In the genomic region with DNA sequence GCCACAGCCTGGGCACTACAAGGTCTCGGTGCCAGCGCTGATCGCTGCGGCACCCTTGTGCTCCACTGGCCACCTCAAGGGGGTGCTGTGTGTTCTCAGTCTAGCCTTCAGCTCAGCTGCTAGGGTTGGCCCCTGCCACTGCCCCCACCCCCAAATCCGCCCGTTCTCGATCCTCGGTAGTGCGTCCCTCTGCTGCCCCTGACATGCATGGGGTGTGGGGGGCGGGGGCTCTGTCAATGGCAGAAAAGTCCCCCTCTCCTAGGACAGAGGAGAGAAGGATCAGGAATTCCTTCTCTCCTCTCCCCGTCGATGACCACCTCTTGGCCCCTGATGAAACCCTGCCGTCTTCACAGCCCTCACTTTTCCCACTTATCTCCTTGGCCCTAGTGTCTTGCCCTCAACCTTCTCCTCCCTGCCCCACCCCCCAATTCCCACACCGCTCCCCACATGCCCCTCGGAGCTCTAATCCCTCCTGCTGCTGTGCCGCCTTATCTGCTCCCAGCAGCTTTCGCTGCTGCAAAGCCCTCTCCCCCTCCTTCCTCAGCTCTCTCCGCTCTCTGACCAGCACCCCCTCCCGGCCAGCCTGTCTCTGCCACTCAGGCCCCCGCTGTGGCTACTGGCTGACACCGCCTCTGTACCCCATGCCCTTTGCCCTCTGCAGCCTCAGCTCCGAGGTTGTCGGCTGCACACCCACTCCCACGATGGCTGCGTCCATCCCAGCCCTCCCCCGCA, we compare ENCODE assay signal across 8 cellular contexts. TPM values are rescaled to one million over a fixed set of nuclear protein-coding genes. Genes with fewer than 3 reads are reported as not detected.
A peak's percentile ranks its signal among the peaks of the same experiment; 100 is the strongest.
DNase-seq lines count a peak whose midpoint lies in the region; ATAC-seq and TF ChIP-seq lines count a peak whose summit lies in the region.

No MANE protein-coding gene starts in this region.

- H3K27ac Mint-ChIP-seq in activated naive CD8-positive, alpha-beta T cell treated with anti-CD3 and anti-CD28 coated beads, Interleukin-2, amount 50 U/mL, for 24 hours, result no peak overlapping the region

- H3K27ac ChIP-seq in HUES48 (ENCODE audit: low read depth, low read length), result no peak overlapping the region
- no peak overlapping the region for H3K27ac ChIP-seq in heart right ventricle
- no peak overlapping the region for H3K27ac ChIP-seq in psoas muscle

- peaks cover 43% of the 10 kb centered on the region for H3K27me3 Mint-ChIP-seq in activated naive CD8-positive, alpha-beta T cell treated with anti-CD3 and anti-CD28 coated beads, Interleukin-2, amount 50 U/mL, for 24 hours

- H3K36me3 ChIP-seq in HUES48 (ENCODE audit: control insufficient read depth, insufficient read depth, low read length), result peaks cover 3% of the 10 kb centered on the region; the same call in 1 of the 2 replicates
- H3K36me3 ChIP-seq in heart right ventricle, result peaks cover 0 to 26% (median 16%) of the 10 kb centered on the region in 9 donors
- H3K36me3 ChIP-seq in psoas muscle (ENCODE audit: insufficient read depth in 1 of 2, low read depth in 1 of 2), result peaks cover 0 to 12% of the 10 kb centered on the region in 2 donors

- peak in 10 of 14 donors; percentile 19 to 60 (median 38) for DNase-seq in C1 segment of cervical spinal cord (lab: John Stamatoyannopoulos, UW)
- peak; percentile 63 for DNase-seq in SK-MEL-5 (ENCODE audit: low read depth, low spot score)
- DNase-seq in activated naive CD8-positive, alpha-beta T cell treated with anti-CD3 and anti-CD28 coated beads, Interleukin-2, amount 50 U/mL, for 24 hours, result peak; percentile 61
- DNase-seq in heart right ventricle, result peak; percentile 45 to 49
- DNase-seq in psoas muscle, result peak; percentile 59 to 75
- no peak for DNase-seq in T1000 (lab: John Stamatoyannopoulos, UW)

- H3K27me3 ChIP-seq in HUES48 (ENCODE audit: control insufficient read depth, insufficient read depth, low read length) (peaks cover 38% of the 10 kb centered on the region), heart right ventricle (peaks cover 0 to 63% (median 48%) of the 10 kb centered on the region in 7 donors), psoas muscle (ENCODE audit: insufficient read depth in 3 of 3, low read length in 2 of 3) (peaks cover 0 to 45% (median 23%) of the 10 kb centered on the region in 3 donors)

- H3K4me3 Mint-ChIP-seq in activated naive CD8-positive, alpha-beta T cell treated with anti-CD3 and anti-CD28 coated beads, Interleukin-2, amount 50 U/mL, for 24 hours, result peak overlapping the region; percentile 22

- intact Hi-C loops in heart right ventricle (cut with DNase I) (no loop called here), psoas muscle (cut with DNase I) (no loop called here)

- ATAC-seq in GM19324 (IDR thresholded peaks at IDR 0.05; ENCODE audit: low FRiP score, unreplicated experiment) (peak; percentile 44), heart right ventricle (peak; percentile 57 to 87 (median 74)), psoas muscle (peak; percentile 65 to 83 (median 75))
- peak; percentile 79 for ATAC-seq in activated naive CD8-positive, alpha-beta T cell treated with anti-CD3 and anti-CD28 coated beads, Interleukin-2, amount 50 U/mL, for 24 hours

- no peaks in the 10 kb centered on the region for H3K9me3 Mint-ChIP-seq in activated naive CD8-positive, alpha-beta T cell treated with anti-CD3 and anti-CD28 coated beads, Interleukin-2, amount 50 U/mL, for 24 hours

- H3K4me3 ChIP-seq in HUES48 (ENCODE audit: low read depth, low read length) (peak overlapping the region; percentile 60), heart right ventricle (peak overlapping the region in 7 of 10 donors; percentile 14 to 42 (median 32)), psoas muscle (peak overlapping the region; percentile 28)

- peaks cover 57% of the 10 kb centered on the region for H3K4me1 ChIP-seq in HUES48 (ENCODE audit: control insufficient read depth, insufficient read depth, low read length)
- H3K4me1 ChIP-seq in heart right ventricle, result peaks cover 5 to 58% (median 30%) of the 10 kb centered on the region in 9 donors
- peaks cover 7% of the 10 kb centered on the region for H3K4me1 ChIP-seq in psoas muscle

- peaks cover 19% of the 10 kb centered on the region for H3K4me1 Mint-ChIP-seq in activated naive CD8-positive, alpha-beta T cell treated with anti-CD3 and anti-CD28 coated beads, Interleukin-2, amount 50 U/mL, for 24 hours

- 1 to 2% methylated on average over 26 of the region's 26 CpGs for WGBS in heart right ventricle, 2 donors
- WGBS in psoas muscle, 3 donors, result 4 to 5% (median 5%) methylated on average over 26 of the region's 26 CpGs

- peak; percentile 28 to 73 (median 64) for TF ChIP-seq CTCF in heart right ventricle (IDR thresholded peaks at IDR 0.05)
- peak; percentile 60 for TF ChIP-seq CTCF in psoas muscle (IDR thresholded peaks at IDR 0.05)

- H3K9me3 ChIP-seq in HUES48 (ENCODE audit: control insufficient read depth, insufficient read depth, low read length) (no peaks in the 10 kb centered on the region), heart right ventricle (no peaks in the 10 kb centered on the region), psoas muscle (no peaks in the 10 kb centered on the region)

- in situ Hi-C loops in SK-MEL-5 (cut with HindIII; ENCODE audit: low pct_unique_long_range_greater_than_20kb, low sequenced_read_pairs), result no loop called here

- no peak overlapping the region for H3K9ac ChIP-seq in HUES48 (ENCODE audit: low read depth, low read length)

- peaks cover 5% of the 10 kb centered on the region for H3K36me3 Mint-ChIP-seq in activated naive CD8-positive, alpha-beta T cell treated with anti-CD3 and anti-CD28 coated beads, Interleukin-2, amount 50 U/mL, for 24 hours (ENCODE audit: low read depth)

RNA-seq across cellular contexts. Expression of gene ASIC4, which starts 4.3 kb away (rescaled TPM):
- not detected in 2 replicates for total RNA-seq in SK-MEL-5 (2014; rRNA removed; shearing (Covaris generic))
- polyA plus RNA-seq in SK-MEL-5 (2015; cell fraction: cytosol; rRNA removed), result not detected in 2 replicates
- polyA plus RNA-seq in SK-MEL-5 (2015; cell fraction: nucleus; rRNA removed), result 0.95 and 6.4 TPM in 2 replicates
- total RNA-seq in heart right ventricle (under 1 TPM in 5 of 10 donors, not detected in 5; 0.15 to 0.43 (median 0.20) TPM), psoas muscle (under 1 TPM in 2 of 4 donors, not detected in 2; 0.30 to 0.34 TPM)
- polyA plus RNA-seq in heart right ventricle (not detected), psoas muscle (under 1 TPM in 2 of 3 donors, not detected in 1; 0.03 to 0.23 TPM)

RNA-seq across cellular contexts. Expression of gene GMPPA, which starts 11.3 kb away (rescaled TPM):
- 60.6 and 64.8 TPM in 2 replicates for total RNA-seq in SK-MEL-5 (2014; rRNA removed; shearing (Covaris generic))
- polyA plus RNA-seq in SK-MEL-5 (2015; cell fraction: cytosol; rRNA removed), result 39.8 and 49.3 TPM in 2 replicates
- 163 and 220 TPM in 2 replicates for polyA plus RNA-seq in SK-MEL-5 (2015; cell fraction: nucleus; rRNA removed)
- total RNA-seq in heart right ventricle, result 10 to 100 TPM; 15.8 to 29.4 (median 21.0) TPM
- polyA plus RNA-seq in heart right ventricle, result 10 to 100 TPM; 28.2 to 48.6 TPM
- total RNA-seq in psoas muscle, result 10 to 100 TPM; 14.4 to 23.4 (median 18.2) TPM
- polyA plus RNA-seq in psoas muscle, result 10 to 100 TPM; 20.0 to 33.8 (median 26.9) TPM

RNA-seq across cellular contexts. Expression of gene CHPF, which starts 33.7 kb away (rescaled TPM):
- 93.9 and 111 TPM in 2 replicates for total RNA-seq in SK-MEL-5 (2014; rRNA removed; shearing (Covaris generic))
- polyA plus RNA-seq in SK-MEL-5 (2015; cell fraction: cytosol; rRNA removed), result 319 and 330 TPM in 2 replicates
- 28.6 and 45.7 TPM in 2 replicates for polyA plus RNA-seq in SK-MEL-5 (2015; cell fraction: nucleus; rRNA removed)
- total RNA-seq in heart right ventricle (100 to 1,000 TPM in 4 of 10 donors, 10 to 100 TPM in 6; 66.5 to 166 (median 95.9) TPM), psoas muscle (10 to 100 TPM; 11.9 to 14.2 (median 13.1) TPM)
- polyA plus RNA-seq in heart right ventricle (100 to 1,000 TPM in 1 of 2 donors, 10 to 100 TPM in 1; 76.9 to 221 TPM), psoas muscle (10 to 100 TPM in 1 of 3 donors, 1 to 10 TPM in 2; 8.4 to 13.0 (median 9.0) TPM)

RNA-seq across cellular contexts. Expression of gene TMEM198, which starts 33.9 kb away (rescaled TPM):
- 2.1 TPM in 2 replicates for total RNA-seq in SK-MEL-5 (2014; rRNA removed; shearing (Covaris generic))
- 3.1 and 4.7 TPM in 2 replicates for polyA plus RNA-seq in SK-MEL-5 (2015; cell fraction: cytosol; rRNA removed)
- polyA plus RNA-seq in SK-MEL-5 (2015; cell fraction: nucleus; rRNA removed), result 9.8 and 10.0 TPM in 2 replicates
- total RNA-seq in heart right ventricle (1 to 10 TPM in 8 of 10 donors, under 1 TPM in 2; 0.59 to 3.5 (median 1.6) TPM), psoas muscle (1 to 10 TPM in 3 of 4 donors, under 1 TPM in 1; 0.88 to 3.1 (median 2.0) TPM)
- polyA plus RNA-seq in heart right ventricle (10 to 100 TPM in 1 of 2 donors, 1 to 10 TPM in 1; 3.0 to 10.7 TPM), psoas muscle (1 to 10 TPM in 2 of 3 donors, under 1 TPM in 1; 0.61 to 3.7 (median 2.3) TPM)
